Comparison of ENCODE assay signal across 8 cellular contexts in genomic region chr2:166417669-166418068, GRCh38. TPM values are rescaled to one million over a fixed set of nuclear protein-coding genes. Genes with fewer than 3 reads are reported as not detected.
A peak's percentile ranks its signal among the peaks of the same experiment; 100 is the strongest.
DNase-seq lines count a peak whose midpoint lies in the region; ATAC-seq and TF ChIP-seq lines count a peak whose summit lies in the region.

No MANE protein-coding gene starts in this region.

- ATAC-seq in HG02623 (IDR thresholded peaks at IDR 0.05; ENCODE audit: unreplicated experiment): no peak

- H3K27ac Mint-ChIP-seq in HFFc6: no peak overlapping the region

- TF ChIP-seq CTCF in HFFc6 (IDR thresholded peaks at IDR 0.05): peak; percentile 41; the same call in 1 of the 2 replicates
- no peak for TF ChIP-seq CTCF in tibial artery (IDR thresholded peaks at IDR 0.05)
- no peak for TF ChIP-seq CTCF in colonic mucosa (IDR thresholded peaks at IDR 0.05)

- H3K9ac ChIP-seq in colonic mucosa (ENCODE audit: low read depth in 2 of 2, low read length in 2 of 2): no peak overlapping the region

- H3K27me3 ChIP-seq in tibial artery: no peaks in the 10 kb centered on the region
- H3K27me3 ChIP-seq in colonic mucosa: no peaks in the 10 kb centered on the region

- H3K4me3 ChIP-seq in tibial artery (no peak overlapping the region), colonic mucosa (no peak overlapping the region)

- DNase-seq in DMS114 treated with DMSO at 0.1 percent for 48 hours (lab: John Stamatoyannopoulos, UW; ENCODE audit: unreplicated experiment) (peak; percentile 7), HFFc6 (peak; percentile 46), RKO (ENCODE audit: low spot score) (peak; percentile 54), iPS-NIHi11 (ENCODE audit: low spot score) (peak; percentile 4), tibial artery (no peak), KG1 (lab: John Stamatoyannopoulos, UW) (no peak), colonic mucosa (no peak)

- H3K4me1 Mint-ChIP-seq in HFFc6 (ENCODE audit: low read depth): peaks cover 22% of the 10 kb centered on the region

- H3K4me3 Mint-ChIP-seq in HFFc6: no peak overlapping the region

- H3K9me3 ChIP-seq in tibial artery (no peaks in the 10 kb centered on the region), colonic mucosa (no peaks in the 10 kb centered on the region)

- H3K27me3 Mint-ChIP-seq in HFFc6 (ENCODE audit: insufficient read depth): no peaks in the 10 kb centered on the region

- intact Hi-C loops in tibial artery (cut with DNase I; ENCODE audit: low total_unique reads) (loop anchor here (2.0 kb wide), 1 partner anchor 55 kb away; no protein-coding TSS in a partner anchor), colonic mucosa (cut with DNase I) (no loop called here)

- no peaks in the 10 kb centered on the region for H3K9me3 Mint-ChIP-seq in HFFc6

- H3K27ac ChIP-seq in tibial artery: no peak overlapping the region
- no peak overlapping the region for H3K27ac ChIP-seq in colonic mucosa

- no peaks in the 10 kb centered on the region for H3K36me3 ChIP-seq in tibial artery
- no peaks in the 10 kb centered on the region for H3K36me3 ChIP-seq in colonic mucosa

- H3K36me3 Mint-ChIP-seq in HFFc6 (ENCODE audit: low read depth): no peaks in the 10 kb centered on the region

- H3K4me1 ChIP-seq in tibial artery (no peaks in the 10 kb centered on the region), colonic mucosa (no peaks in the 10 kb centered on the region)

RNA-seq across cellular contexts. Expression of gene SCN9A, which starts 41.9 kb away (rescaled TPM):
- 10 to 100 TPM; 41.1 to 66.1 (median 55.8) TPM for total RNA-seq in HFFc6 (2021; fragmentation: NEBNext Ultra II Directional; extraction: Animal tissue kit (Norgen Biotek cat#: 25700))
- 10 to 100 TPM in 1 of 2 donors, 1 to 10 TPM in 1; 6.4 to 12.0 TPM for total RNA-seq in colonic mucosa

Comparison
In these comparisons a context has a peak if more than half of its experiments do, and no peak if none do; other contexts are left out.
1. DNase-seq: peak in DMS114 treated with DMSO at 0.1 percent for 48 hours (single experiment), HFFc6 (single experiment), RKO (single experiment) and iPS-NIHi11 (single experiment); none in tibial artery (0 of 2), KG1 (single experiment) and colonic mucosa (single experiment).